Comparison of ENCODE assay signal across 14 cellular contexts in genomic region chr3:136995652-136996051, GRCh38. TPM values are rescaled to one million over a fixed set of nuclear protein-coding genes. Genes with fewer than 3 reads are reported as not detected.
DNase-seq lines count a peak whose midpoint lies in the region; ATAC-seq and TF ChIP-seq lines count a peak whose summit lies in the region.
"Had no signal": no experiment of that assay in that cellular context is flagged by ENCODE, and none has a peak within 500 bp of the region (broad histone marks: within the 10 kb centered on the region; RNA-seq: fewer than 3 reads in every experiment).

No MANE protein-coding gene starts in this region.

- TF ChIP-seq CTCF in fibroblast of pulmonary artery (IDR thresholded peaks at IDR 0.05; ENCODE audit: low read length, missing control alignments) = no peak
- TF ChIP-seq CTCF in prostate gland (IDR thresholded peaks at IDR 0.05) = no peak
- TF ChIP-seq CTCF in uterus (IDR thresholded peaks at IDR 0.05) = no peak

- H3K4me3 Mint-ChIP-seq in activated naive CD4-positive, alpha-beta T cell treated with anti-CD3 and anti-CD28 coated beads, Interleukin-2, amount 50 U/mL, for 24 hours = no peak overlapping the region
- H3K4me3 Mint-ChIP-seq: stimulated activated naive CD8-positive, alpha-beta T cell treated with anti-CD3 and anti-CD28 coated beads, Interleukin-15, amount 100 ng/mL, for 72 hours had no signal

- H3K9me3 ChIP-seq in prostate gland (no peaks in the 10 kb centered on the region), uterus (no peaks in the 10 kb centered on the region)
- H3K9me3 ChIP-seq: neutrophil, SJSA1 had no signal

- peak overlapping the region; percentile 70 for H3K27ac Mint-ChIP-seq in activated naive CD4-positive, alpha-beta T cell treated with anti-CD3 and anti-CD28 coated beads, Interleukin-2, amount 50 U/mL, for 24 hours
- peak overlapping the region in 1 of 2 donors; percentile 20 for H3K27ac Mint-ChIP-seq in activated naive CD4-positive, alpha-beta T cell treated with anti-CD3 and anti-CD28 coated beads, Interleukin-2, amount 50 U/mL, for 72 hours

- H3K36me3 ChIP-seq in prostate gland = no peaks in the 10 kb centered on the region
- no peaks in the 10 kb centered on the region for H3K36me3 ChIP-seq in uterus
- H3K36me3 ChIP-seq: neutrophil, SJSA1 had no signal

- no peak for TF ChIP-seq POLR2A in prostate gland (IDR thresholded peaks at IDR 0.05)
- no peak for TF ChIP-seq POLR2A in uterus (IDR thresholded peaks at IDR 0.05)

- intact Hi-C loops in prostate gland (cut with DNase I) (no loop called here), uterus (cut with DNase I; ENCODE audit: low total_unique reads) (no loop called here)

- peaks cover 9% of the 10 kb centered on the region for H3K4me1 Mint-ChIP-seq in activated naive CD4-positive, alpha-beta T cell treated with anti-CD3 and anti-CD28 coated beads, Interleukin-2, amount 50 U/mL, for 24 hours

- no peaks in the 10 kb centered on the region for H3K9me3 Mint-ChIP-seq in activated naive CD4-positive, alpha-beta T cell treated with anti-CD3 and anti-CD28 coated beads, Interleukin-2, amount 50 U/mL, for 24 hours
- H3K9me3 Mint-ChIP-seq in activated naive CD4-positive, alpha-beta T cell treated with anti-CD3 and anti-CD28 coated beads, Interleukin-2, amount 50 U/mL, for 72 hours = no peaks in the 10 kb centered on the region
- H3K9me3 Mint-ChIP-seq: stimulated activated naive CD8-positive, alpha-beta T cell treated with anti-CD3 and anti-CD28 coated beads, Interleukin-15, amount 100 ng/mL, for 72 hours had no signal

- WGBS in prostate gland = 100% methylated on average over 1 of the region's 1 CpG

- no peaks in the 10 kb centered on the region for H3K27me3 Mint-ChIP-seq in activated naive CD4-positive, alpha-beta T cell treated with anti-CD3 and anti-CD28 coated beads, Interleukin-2, amount 50 U/mL, for 24 hours
- H3K27me3 Mint-ChIP-seq: stimulated activated naive CD8-positive, alpha-beta T cell treated with anti-CD3 and anti-CD28 coated beads, Interleukin-15, amount 100 ng/mL, for 72 hours had no signal

- H3K36me3 Mint-ChIP-seq in activated naive CD4-positive, alpha-beta T cell treated with anti-CD3 and anti-CD28 coated beads, Interleukin-2, amount 50 U/mL, for 24 hours = no peaks in the 10 kb centered on the region
- no peaks in the 10 kb centered on the region for H3K36me3 Mint-ChIP-seq in activated naive CD4-positive, alpha-beta T cell treated with anti-CD3 and anti-CD28 coated beads, Interleukin-2, amount 50 U/mL, for 72 hours

- DNase-seq in activated naive CD4-positive, alpha-beta T cell treated with anti-CD3 and anti-CD28 coated beads, Interleukin-2, amount 50 U/mL, for 72 hours (ENCODE audit: low spot score in 2 of 2) = no peak
- DNase-seq in fibroblast of pulmonary artery (ENCODE audit: low read depth) (peak; percentile 62), prostate gland (ENCODE audit: low spot score) (no peak), uterus (no peak), NCI-H2171 (lab: John Stamatoyannopoulos, UW) (no peak), DMS153 (lab: John Stamatoyannopoulos, UW) (no peak)
- DNase-seq: DMS79 treated with DMSO at 0.1 percent for 48 hours; NCI-H82; stimulated activated CD4-positive, alpha-beta T cell treated with anti-CD3 and anti-CD28 coated beads, Interleukin-4, amount 100 ng/mL, for 1 hour; stimulated activated naive CD8-positive, alpha-beta T cell treated with anti-CD3 and anti-CD28 coated beads, Interleukin-15, amount 100 ng/mL, for 72 hours had no signal

- H3K27ac ChIP-seq in prostate gland = peak overlapping the region; percentile 71 to 82
- H3K27ac ChIP-seq in uterus = peak overlapping the region; percentile 75 to 87
- H3K27ac ChIP-seq: neutrophil, SJSA1 had no signal

- no peaks in the 10 kb centered on the region for H3K4me1 ChIP-seq in prostate gland (replicated peaks)
- peaks cover 0 to 10% of the 10 kb centered on the region in 2 donors for H3K4me1 ChIP-seq in uterus
- H3K4me1 ChIP-seq: SJSA1 had no signal

- no peak for ATAC-seq in activated naive CD4-positive, alpha-beta T cell treated with anti-CD3 and anti-CD28 coated beads, Interleukin-2, amount 50 U/mL, for 72 hours
- no peak for ATAC-seq in GM19455 (IDR thresholded peaks at IDR 0.05; ENCODE audit: unreplicated experiment)
- ATAC-seq: stimulated activated naive CD8-positive, alpha-beta T cell treated with anti-CD3 and anti-CD28 coated beads, Interleukin-15, amount 100 ng/mL, for 72 hours had no signal

- H3K4me3 ChIP-seq in fibroblast of pulmonary artery (replicated peaks; ENCODE audit: low read depth, low read length) (no peak overlapping the region), prostate gland (no peak overlapping the region), uterus (no peak overlapping the region)
- H3K4me3 ChIP-seq: SJSA1 had no signal

- H3K27me3 ChIP-seq in prostate gland (replicated peaks; ENCODE audit: insufficient read depth) (no peaks in the 10 kb centered on the region), uterus (no peaks in the 10 kb centered on the region)
- H3K27me3 ChIP-seq: neutrophil, SJSA1 had no signal

RNA-seq across cellular contexts. Expression of gene IL20RB, which starts 37.9 kb away (rescaled TPM):
- total RNA-seq in activated naive CD4-positive, alpha-beta T cell treated with anti-CD3 and anti-CD28 coated beads, Interleukin-2, amount 50 U/mL, for 72 hours = 1 to 10 TPM; 1.8 to 1.9 TPM
- total RNA-seq in prostate gland = 1 to 10 TPM in 1 of 2 donors, under 1 TPM in 1; 0.14 to 2.5 TPM
- total RNA-seq in uterus = 1 to 10 TPM in 1 of 4 donors, not detected in 3; 2.6 TPM
